8 cellular contexts compared by ENCODE assay signal in the genomic region with DNA sequence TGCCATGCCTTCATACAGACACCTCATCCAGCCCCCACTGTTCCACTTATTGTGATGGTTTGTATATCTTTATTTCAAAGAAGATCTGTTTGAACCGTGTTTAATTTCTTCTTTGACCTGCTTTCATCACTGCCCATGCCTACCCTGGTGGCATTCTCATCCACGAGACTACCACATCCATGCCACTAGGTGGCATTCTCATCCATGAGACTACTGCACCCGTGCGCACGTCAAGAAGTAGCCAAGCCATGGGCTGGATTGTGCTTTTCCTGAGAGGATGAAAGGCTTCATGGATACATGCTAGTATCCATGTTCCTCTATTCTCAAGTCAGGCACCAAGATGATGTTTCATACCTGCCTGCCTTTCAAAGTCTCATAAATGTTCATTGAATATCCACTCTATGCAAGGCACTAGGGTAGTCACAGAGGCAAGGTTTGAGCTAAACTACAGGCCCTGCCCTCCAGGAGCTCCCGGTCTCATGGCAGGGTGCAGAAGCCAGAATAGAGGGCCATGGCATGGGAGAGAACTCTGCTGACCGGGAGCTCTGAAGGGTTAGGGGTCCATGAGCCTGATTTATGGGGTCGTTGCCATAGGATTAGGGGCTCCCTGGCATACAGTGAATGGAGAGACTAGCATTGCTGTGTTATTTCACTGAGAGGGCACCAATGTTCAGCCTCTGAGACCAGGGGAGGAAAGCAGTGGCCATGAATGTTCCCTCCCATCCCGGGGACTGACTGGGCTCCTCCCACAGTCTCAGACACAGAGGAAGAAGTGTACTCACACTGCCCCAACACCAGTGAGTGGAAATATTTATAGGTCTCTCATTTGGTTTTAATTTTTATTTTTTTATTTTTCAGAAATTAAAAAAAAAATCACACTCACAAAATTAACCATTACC. TPM values are rescaled to one million over a fixed set of nuclear protein-coding genes. Genes with fewer than 3 reads are reported as not detected.
DNase-seq lines count a peak whose midpoint lies in the region; ATAC-seq and TF ChIP-seq lines count a peak whose summit lies in the region.

No MANE protein-coding gene starts in this region.

- no peaks in the 10 kb centered on the region for H4K20me1 ChIP-seq in Karpas-422 (ENCODE audit: insufficient read depth, low read depth, low read length)

- TF ChIP-seq POLR2A in tibial nerve (IDR thresholded peaks at IDR 0.05) = no peak

- intact Hi-C loops in lower lobe of right lung (cut with DNase I) = no loop called here

- peak; percentile 81 to 89 for ATAC-seq in lower lobe of right lung

- TF ChIP-seq EP300 in tibial nerve (IDR thresholded peaks at IDR 0.05) = no peak

- no peaks in the 10 kb centered on the region for H3K27me3 Mint-ChIP-seq in T-helper 2 cell treated with Interferon-gamma antibody and Interleukin-4, amounts not matched to agents 5 μg/mL and 100 μg/mL, for 36 hours (ENCODE audit: low read depth)

- H3K36me3 Mint-ChIP-seq in T-helper 2 cell treated with Interferon-gamma antibody and Interleukin-4, amounts not matched to agents 5 μg/mL and 100 μg/mL, for 36 hours (ENCODE audit: low read depth) = peaks cover 16% of the 10 kb centered on the region

- peak; percentile 55 for TF ChIP-seq CTCF in coronary artery (IDR thresholded peaks at IDR 0.05)
- TF ChIP-seq CTCF in lower lobe of right lung (IDR thresholded peaks at IDR 0.05) = peak; percentile 60
- TF ChIP-seq CTCF in tibial nerve (IDR thresholded peaks at IDR 0.05) = peak; percentile 28 to 64 (median 61)

- WGBS in tibial nerve, 2 donors = 11 to 36% methylated on average over 6 to 9 of the region's 9 CpGs

- H3K27ac Mint-ChIP-seq in T-helper 2 cell treated with Interferon-gamma antibody and Interleukin-4, amounts not matched to agents 5 μg/mL and 100 μg/mL, for 36 hours = no peak overlapping the region

- no peak overlapping the region for H3K4me2 ChIP-seq in Karpas-422 (ENCODE audit: low read depth, low read length, poor library complexity, severe bottlenecking)

- H3K9ac ChIP-seq in Karpas-422 (ENCODE audit: low read length) = no peak overlapping the region

- no peaks in the 10 kb centered on the region for H3K27me3 ChIP-seq in Karpas-422 (ENCODE audit: low read length)
- no peaks in the 10 kb centered on the region for H3K27me3 ChIP-seq in lower lobe of right lung (ENCODE audit: low read depth)
- H3K27me3 ChIP-seq in tibial nerve = no peaks in the 10 kb centered on the region

- no peak overlapping the region for H3K27ac ChIP-seq in Karpas-422 (ENCODE audit: low read length)
- H3K27ac ChIP-seq in coronary artery = peak overlapping the region in 1 of 2 donors; percentile 15
- H3K27ac ChIP-seq in lower lobe of right lung = no peak overlapping the region
- peak overlapping the region in 2 of 4 donors; percentile 39 to 58 for H3K27ac ChIP-seq in tibial nerve

- no peak overlapping the region for H2AFZ ChIP-seq in Karpas-422 (ENCODE audit: low read length)

- H3K4me3 ChIP-seq in Karpas-422 (ENCODE audit: low read length) = no peak overlapping the region
- no peak overlapping the region for H3K4me3 ChIP-seq in coronary artery
- H3K4me3 ChIP-seq in lower lobe of right lung = no peak overlapping the region
- no peak overlapping the region for H3K4me3 ChIP-seq in tibial nerve

- H3K9me3 ChIP-seq in Karpas-422 (ENCODE audit: low read length) (no peaks in the 10 kb centered on the region), lower lobe of right lung (no peaks in the 10 kb centered on the region), tibial nerve (no peaks in the 10 kb centered on the region)

- no peaks in the 10 kb centered on the region for H3K9me2 ChIP-seq in Karpas-422 (replicated peaks; ENCODE audit: insufficient read depth, low read length)

- DNase-seq in DMS114 treated with DMSO at 0.1 percent for 48 hours (lab: John Stamatoyannopoulos, UW; ENCODE audit: unreplicated experiment) = peak; percentile 13
- DNase-seq in GM19238 (ENCODE audit: insufficient read length, low spot score) = peak; percentile 13
- DNase-seq in Karpas-422 = peak; percentile 83
- DNase-seq in SK-N-DZ (ENCODE audit: low spot score) = peak; percentile 41
- no peak for DNase-seq in coronary artery (ENCODE audit: low spot score)
- DNase-seq in lower lobe of right lung = no peak
- DNase-seq in tibial nerve (ENCODE audit: low spot score in 2 of 2) = peak; percentile 16 to 29
- DNase-seq in T-helper 2 cell treated with Interferon-gamma antibody and Interleukin-4, amounts not matched to agents 5 μg/mL and 100 μg/mL, for 36 hours (ENCODE audit: low spot score) = no peak

- H3K4me1 Mint-ChIP-seq in T-helper 2 cell treated with Interferon-gamma antibody and Interleukin-4, amounts not matched to agents 5 μg/mL and 100 μg/mL, for 36 hours (ENCODE audit: low read depth) = no peaks in the 10 kb centered on the region

- H3K4me1 ChIP-seq in Karpas-422 (ENCODE audit: low read length) = no peaks in the 10 kb centered on the region
- H3K4me1 ChIP-seq in lower lobe of right lung = no peaks in the 10 kb centered on the region
- H3K4me1 ChIP-seq in tibial nerve = no peaks in the 10 kb centered on the region

- H3K9me3 Mint-ChIP-seq in T-helper 2 cell treated with Interferon-gamma antibody and Interleukin-4, amounts not matched to agents 5 μg/mL and 100 μg/mL, for 36 hours = no peaks in the 10 kb centered on the region

- no peaks in the 10 kb centered on the region for H3K79me2 ChIP-seq in Karpas-422 (ENCODE audit: low read length)

- no peaks in the 10 kb centered on the region for H3K36me3 ChIP-seq in Karpas-422 (ENCODE audit: insufficient read depth, low read length)
- H3K36me3 ChIP-seq in lower lobe of right lung = no peaks in the 10 kb centered on the region
- H3K36me3 ChIP-seq in tibial nerve = no peaks in the 10 kb centered on the region

- no peak overlapping the region for H3K4me3 Mint-ChIP-seq in T-helper 2 cell treated with Interferon-gamma antibody and Interleukin-4, amounts not matched to agents 5 μg/mL and 100 μg/mL, for 36 hours

RNA-seq across cellular contexts. Expression of a gene that starts 24.8 kb away (rescaled TPM):
- total RNA-seq in Karpas-422 (2014; rRNA removed; shearing (Covaris generic); ENCODE audit: low replicate concordance) = 28.2 and 30.3 TPM in 2 replicates
- 14.2 and 17.2 TPM in 2 replicates for polyA plus RNA-seq in SK-N-DZ (2014; cell fraction: cytosol; rRNA removed)
- polyA plus RNA-seq in SK-N-DZ (2014; cell fraction: nucleus; rRNA removed) = 16.1 and 17.2 TPM in 2 replicates
- total RNA-seq in lower lobe of right lung (21.7 TPM), tibial nerve (10 to 100 TPM; 35.0 to 40.8 (median 38.3) TPM)

RNA-seq across cellular contexts. Expression of a gene that starts 33.7 kb away (rescaled TPM):
- not detected in 2 replicates for total RNA-seq in Karpas-422 (2014; rRNA removed; shearing (Covaris generic); ENCODE audit: low replicate concordance)
- not detected in 2 replicates for polyA plus RNA-seq in SK-N-DZ (2014; cell fraction: cytosol; rRNA removed)
- polyA plus RNA-seq in SK-N-DZ (2014; cell fraction: nucleus; rRNA removed) = not detected in 2 replicates
- total RNA-seq in lower lobe of right lung (not detected), tibial nerve (not detected)

Comparison
In these comparisons a context has a peak if more than half of its experiments do, and no peak if none do; other contexts are left out.
1. DNase-seq: peak in DMS114 treated with DMSO at 0.1 percent for 48 hours (single experiment), GM19238 (single experiment), Karpas-422 (single experiment), SK-N-DZ (single experiment) and tibial nerve (2 of 2); none in coronary artery (single experiment), lower lobe of right lung (single experiment) and T-helper 2 cell treated with Interferon-gamma antibody and Interleukin-4, amounts not matched to agents 5 μg/mL and 100 μg/mL, for 36 hours (single experiment).
2. Peak in every context shown above with its lines, with median percentiles within 50 percentile points of each other: CTCF ChIP-seq.